ENCODE assay signal across 15 cellular contexts in the genomic region with DNA sequence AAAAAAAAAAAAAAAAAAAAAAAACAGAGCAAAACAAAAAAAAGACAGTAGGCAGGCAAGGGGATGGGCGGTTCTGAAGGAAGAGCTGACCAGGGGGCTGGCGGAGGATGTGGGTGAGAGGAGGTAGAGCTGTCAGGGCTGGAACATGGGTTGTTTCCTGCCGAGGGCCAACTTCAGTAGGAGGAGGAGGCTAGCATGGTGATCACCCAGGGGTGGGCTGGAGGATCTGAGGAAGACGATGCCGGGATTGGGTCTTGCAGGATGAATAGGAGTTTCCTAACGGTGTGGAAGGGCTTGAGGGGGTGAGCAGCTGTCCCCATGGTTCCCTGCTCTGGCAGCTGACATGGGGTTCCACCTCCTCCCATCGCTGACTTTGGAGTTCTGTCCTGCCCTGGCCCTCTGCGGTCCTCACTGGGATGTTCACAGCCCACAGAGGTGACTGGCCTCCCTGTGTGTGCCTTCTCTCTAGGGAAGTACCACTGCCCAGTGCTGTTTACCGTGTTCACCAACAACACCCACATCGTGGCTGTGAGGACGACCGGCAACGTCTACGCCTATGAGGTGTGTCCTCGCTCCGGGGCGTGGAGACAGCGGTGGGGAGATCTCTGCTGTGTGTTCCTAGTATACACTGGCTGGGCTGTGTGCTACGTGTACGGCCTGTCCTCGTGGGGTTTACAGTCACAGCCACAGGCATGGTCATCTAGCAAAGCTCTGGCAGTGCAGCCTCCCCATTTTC. TPM values are rescaled to one million over a fixed set of nuclear protein-coding genes. Genes with fewer than 3 reads are reported as not detected.
"Had no signal": no experiment of that assay in that cellular context is flagged by ENCODE, and none has a peak within 500 bp of the region (broad histone marks: within the 10 kb centered on the region; RNA-seq: fewer than 3 reads in every experiment).

No MANE protein-coding gene starts in this region.

- FAIRE-seq: kidney had no signal

- H3K27me3 ChIP-seq: gastroesophageal sphincter, neutrophil, stomach, vagina had no signal

- H3K9me3 ChIP-seq: gastroesophageal sphincter, neutrophil, stomach, thoracic aorta, vagina had no signal

- H3K27ac Mint-ChIP-seq: activated CD4-positive, alpha-beta memory T cell treated with anti-CD3 and anti-CD28 coated beads, Interleukin-2, amount 10 ng/mL, durations not matched to agents 7 days and 5 days; activated naive CD4-positive, alpha-beta T cell treated with anti-CD3 and anti-CD28 coated beads for 36 hours; brain had no signal

- H3K27ac ChIP-seq: gastroesophageal sphincter, neutrophil, stomach, thoracic aorta, vagina had no signal

- DNase-seq: activated CD4-positive, alpha-beta memory T cell treated with anti-CD3 and anti-CD28 coated beads, Interleukin-2, amount 10 ng/mL, durations not matched to agents 7 days and 5 days; activated CD8-positive, alpha-beta memory T cell treated with anti-CD3 and anti-CD28 coated beads, Interleukin-2, amount 50 U/mL, for 48 hours; activated naive CD4-positive, alpha-beta T cell treated with anti-CD3 and anti-CD28 coated beads for 36 hours; amniotic stem cell; cortex of kidney; effector memory CD4-positive, alpha-beta T cell; kidney; stimulated activated CD4-positive, alpha-beta T cell treated with anti-CD3 and anti-CD28 coated beads, Interleukin-12 subunit alpha, Interleukin-12 subunit beta, amount 100 ng/mL, for 4 hours; stomach had no signal

- H3K4me3 Mint-ChIP-seq: activated CD4-positive, alpha-beta memory T cell treated with anti-CD3 and anti-CD28 coated beads, Interleukin-2, amount 10 ng/mL, durations not matched to agents 7 days and 5 days; activated naive CD4-positive, alpha-beta T cell treated with anti-CD3 and anti-CD28 coated beads for 36 hours; brain; central memory CD8-positive, alpha-beta T cell had no signal

- H3K4me1 Mint-ChIP-seq: brain; central memory CD8-positive, alpha-beta T cell had no signal

- H3K27me3 Mint-ChIP-seq: activated CD4-positive, alpha-beta memory T cell treated with anti-CD3 and anti-CD28 coated beads, Interleukin-2, amount 10 ng/mL, durations not matched to agents 7 days and 5 days; central memory CD8-positive, alpha-beta T cell had no signal

- H3K4me1 ChIP-seq: gastroesophageal sphincter, stomach, vagina had no signal

- H3K9me3 Mint-ChIP-seq: activated CD4-positive, alpha-beta memory T cell treated with anti-CD3 and anti-CD28 coated beads, Interleukin-2, amount 10 ng/mL, durations not matched to agents 7 days and 5 days; activated naive CD4-positive, alpha-beta T cell treated with anti-CD3 and anti-CD28 coated beads for 36 hours; central memory CD8-positive, alpha-beta T cell had no signal

- H3K4me3 ChIP-seq: gastroesophageal sphincter, stomach, thoracic aorta, vagina had no signal

RNA-seq across cellular contexts. Expression of a gene that starts 48.4 kb away (rescaled TPM):
- total RNA-seq: stomach, vagina had no signal
